In the genomic region with DNA sequence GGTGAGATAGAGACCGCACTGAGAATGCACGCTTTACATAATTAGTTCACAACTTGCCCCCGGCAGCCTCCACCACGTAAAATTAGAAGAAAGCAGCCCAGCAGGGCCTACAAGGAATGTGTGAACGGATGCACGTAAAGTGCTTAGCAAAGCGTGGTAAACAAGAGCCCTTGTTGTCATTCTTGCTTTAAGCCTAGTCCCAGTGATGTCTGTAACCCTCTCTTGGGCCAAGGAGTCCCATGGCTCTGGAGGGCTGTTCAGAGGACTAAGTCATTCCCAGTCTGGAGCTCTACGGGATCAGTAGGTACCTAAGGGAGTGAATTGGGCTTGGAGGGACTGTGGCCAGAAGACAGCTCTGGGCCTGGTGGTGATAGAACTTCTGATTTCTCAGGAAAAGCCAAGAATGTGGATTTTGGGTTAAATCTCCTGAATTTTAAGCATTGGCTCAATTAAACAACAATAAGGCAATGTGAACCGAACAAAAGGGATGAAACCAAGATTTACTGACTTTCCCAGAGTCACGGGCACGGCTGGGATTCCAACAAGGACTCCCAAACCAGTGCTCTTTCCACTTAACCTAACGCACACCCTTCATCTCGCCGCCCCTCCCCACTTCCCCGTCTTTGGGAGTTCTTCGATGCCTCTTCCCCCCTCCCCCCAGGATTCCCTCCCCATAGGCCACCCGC, we compare ENCODE assay signal across 1 cellular context.
TF ChIP-seq lines count a peak whose summit lies in the region.

No MANE protein-coding gene starts in this region.

TF ChIP-seq in HEK293, 187 proteins besides CTCF, POLR2A, EP300 and RAD21:
- TF ChIP-seq ZNF514 (tag by site-specific recombination; IDR thresholded peaks at IDR 0.05) (no peak), ZNF202 (tag by site-specific recombination; IDR thresholded peaks at IDR 0.05; ENCODE audit: borderline replicate concordance) (no peak), ZNF211 (tag by site-specific recombination; IDR thresholded peaks at IDR 0.05; ENCODE audit: low read depth) (no peak), GLI4 (tag by site-specific recombination; IDR thresholded peaks at IDR 0.05) (no peak), ZNF26 (tag by site-specific recombination; IDR thresholded peaks at IDR 0.05) (no peak), ZNF175 (tag by site-specific recombination; IDR thresholded peaks at IDR 0.05) (no peak), ZXDB (tag by site-specific recombination; IDR thresholded peaks at IDR 0.05) (0 out of 2 replicates have a peak, but pooled peaks have one; percentile 10), ZNF404 (tag by site-specific recombination; IDR thresholded peaks at IDR 0.05) (no peak), ZBTB20 (tag by site-specific recombination; IDR thresholded peaks at IDR 0.05) (no peak), ZNF48 (tag by site-specific recombination; IDR thresholded peaks at IDR 0.05) (no peak), KLF17 (tag by site-specific recombination; IDR thresholded peaks at IDR 0.05) (no peak), MYNN (tag by site-specific recombination; IDR thresholded peaks at IDR 0.05; ENCODE audit: borderline replicate concordance) (no peak), ZNF792 (tag by site-specific recombination; IDR thresholded peaks at IDR 0.05) (no peak), ZNF664 (tag by site-specific recombination; IDR thresholded peaks at IDR 0.05) (peak; percentile 46; the same call in 1 of the 2 replicates), ZSCAN4 (tag by site-specific recombination; IDR thresholded peaks at IDR 0.05) (no peak)
- TF ChIP-seq, protein P1, sequence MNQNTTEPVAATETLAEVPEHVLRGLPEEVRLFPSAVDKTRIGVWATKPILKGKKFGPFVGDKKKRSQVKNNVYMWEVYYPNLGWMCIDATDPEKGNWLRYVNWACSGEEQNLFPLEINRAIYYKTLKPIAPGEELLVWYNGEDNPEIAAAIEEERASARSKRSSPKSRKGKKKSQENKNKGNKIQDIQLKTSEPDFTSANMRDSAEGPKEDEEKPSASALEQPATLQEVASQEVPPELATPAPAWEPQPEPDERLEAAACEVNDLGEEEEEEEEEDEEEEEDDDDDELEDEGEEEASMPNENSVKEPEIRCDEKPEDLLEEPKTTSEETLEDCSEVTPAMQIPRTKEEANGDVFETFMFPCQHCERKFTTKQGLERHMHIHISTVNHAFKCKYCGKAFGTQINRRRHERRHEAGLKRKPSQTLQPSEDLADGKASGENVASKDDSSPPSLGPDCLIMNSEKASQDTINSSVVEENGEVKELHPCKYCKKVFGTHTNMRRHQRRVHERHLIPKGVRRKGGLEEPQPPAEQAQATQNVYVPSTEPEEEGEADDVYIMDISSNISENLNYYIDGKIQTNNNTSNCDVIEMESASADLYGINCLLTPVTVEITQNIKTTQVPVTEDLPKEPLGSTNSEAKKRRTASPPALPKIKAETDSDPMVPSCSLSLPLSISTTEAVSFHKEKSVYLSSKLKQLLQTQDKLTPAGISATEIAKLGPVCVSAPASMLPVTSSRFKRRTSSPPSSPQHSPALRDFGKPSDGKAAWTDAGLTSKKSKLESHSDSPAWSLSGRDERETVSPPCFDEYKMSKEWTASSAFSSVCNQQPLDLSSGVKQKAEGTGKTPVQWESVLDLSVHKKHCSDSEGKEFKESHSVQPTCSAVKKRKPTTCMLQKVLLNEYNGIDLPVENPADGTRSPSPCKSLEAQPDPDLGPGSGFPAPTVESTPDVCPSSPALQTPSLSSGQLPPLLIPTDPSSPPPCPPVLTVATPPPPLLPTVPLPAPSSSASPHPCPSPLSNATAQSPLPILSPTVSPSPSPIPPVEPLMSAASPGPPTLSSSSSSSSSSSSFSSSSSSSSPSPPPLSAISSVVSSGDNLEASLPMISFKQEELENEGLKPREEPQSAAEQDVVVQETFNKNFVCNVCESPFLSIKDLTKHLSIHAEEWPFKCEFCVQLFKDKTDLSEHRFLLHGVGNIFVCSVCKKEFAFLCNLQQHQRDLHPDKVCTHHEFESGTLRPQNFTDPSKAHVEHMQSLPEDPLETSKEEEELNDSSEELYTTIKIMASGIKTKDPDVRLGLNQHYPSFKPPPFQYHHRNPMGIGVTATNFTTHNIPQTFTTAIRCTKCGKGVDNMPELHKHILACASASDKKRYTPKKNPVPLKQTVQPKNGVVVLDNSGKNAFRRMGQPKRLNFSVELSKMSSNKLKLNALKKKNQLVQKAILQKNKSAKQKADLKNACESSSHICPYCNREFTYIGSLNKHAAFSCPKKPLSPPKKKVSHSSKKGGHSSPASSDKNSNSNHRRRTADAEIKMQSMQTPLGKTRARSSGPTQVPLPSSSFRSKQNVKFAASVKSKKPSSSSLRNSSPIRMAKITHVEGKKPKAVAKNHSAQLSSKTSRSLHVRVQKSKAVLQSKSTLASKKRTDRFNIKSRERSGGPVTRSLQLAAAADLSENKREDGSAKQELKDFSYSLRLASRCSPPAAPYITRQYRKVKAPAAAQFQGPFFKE (tag by site-specific recombination; IDR thresholded peaks at IDR 0.05; ENCODE audit: borderline replicate concordance) = no peak
- TF ChIP-seq, protein P2, sequence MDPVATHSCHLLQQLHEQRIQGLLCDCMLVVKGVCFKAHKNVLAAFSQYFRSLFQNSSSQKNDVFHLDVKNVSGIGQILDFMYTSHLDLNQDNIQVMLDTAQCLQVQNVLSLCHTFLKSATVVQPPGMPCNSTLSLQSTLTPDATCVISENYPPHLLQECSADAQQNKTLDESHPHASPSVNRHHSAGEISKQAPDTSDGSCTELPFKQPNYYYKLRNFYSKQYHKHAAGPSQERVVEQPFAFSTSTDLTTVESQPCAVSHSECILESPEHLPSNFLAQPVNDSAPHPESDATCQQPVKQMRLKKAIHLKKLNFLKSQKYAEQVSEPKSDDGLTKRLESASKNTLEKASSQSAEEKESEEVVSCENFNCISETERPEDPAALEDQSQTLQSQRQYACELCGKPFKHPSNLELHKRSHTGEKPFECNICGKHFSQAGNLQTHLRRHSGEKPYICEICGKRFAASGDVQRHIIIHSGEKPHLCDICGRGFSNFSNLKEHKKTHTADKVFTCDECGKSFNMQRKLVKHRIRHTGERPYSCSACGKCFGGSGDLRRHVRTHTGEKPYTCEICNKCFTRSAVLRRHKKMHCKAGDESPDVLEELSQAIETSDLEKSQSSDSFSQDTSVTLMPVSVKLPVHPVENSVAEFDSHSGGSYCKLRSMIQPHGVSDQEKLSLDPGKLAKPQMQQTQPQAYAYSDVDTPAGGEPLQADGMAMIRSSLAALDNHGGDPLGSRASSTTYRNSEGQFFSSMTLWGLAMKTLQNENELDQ (tag by site-specific recombination; IDR thresholded peaks at IDR 0.05; ENCODE audit: low read depth) = no peak
- TF ChIP-seq, protein P3, sequence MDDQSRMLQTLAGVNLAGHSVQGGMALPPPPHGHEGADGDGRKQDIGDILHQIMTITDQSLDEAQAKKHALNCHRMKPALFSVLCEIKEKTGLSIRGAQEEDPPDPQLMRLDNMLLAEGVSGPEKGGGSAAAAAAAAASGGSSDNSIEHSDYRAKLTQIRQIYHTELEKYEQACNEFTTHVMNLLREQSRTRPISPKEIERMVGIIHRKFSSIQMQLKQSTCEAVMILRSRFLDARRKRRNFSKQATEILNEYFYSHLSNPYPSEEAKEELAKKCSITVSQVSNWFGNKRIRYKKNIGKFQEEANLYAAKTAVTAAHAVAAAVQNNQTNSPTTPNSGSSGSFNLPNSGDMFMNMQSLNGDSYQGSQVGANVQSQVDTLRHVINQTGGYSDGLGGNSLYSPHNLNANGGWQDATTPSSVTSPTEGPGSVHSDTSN (CRISPR knock-in tag; IDR thresholded peaks at IDR 0.05) = 0 out of 2 replicates have a peak, but pooled peaks have one; percentile 33
